ENCODE assay signal across 8 cellular contexts in the genomic region with DNA sequence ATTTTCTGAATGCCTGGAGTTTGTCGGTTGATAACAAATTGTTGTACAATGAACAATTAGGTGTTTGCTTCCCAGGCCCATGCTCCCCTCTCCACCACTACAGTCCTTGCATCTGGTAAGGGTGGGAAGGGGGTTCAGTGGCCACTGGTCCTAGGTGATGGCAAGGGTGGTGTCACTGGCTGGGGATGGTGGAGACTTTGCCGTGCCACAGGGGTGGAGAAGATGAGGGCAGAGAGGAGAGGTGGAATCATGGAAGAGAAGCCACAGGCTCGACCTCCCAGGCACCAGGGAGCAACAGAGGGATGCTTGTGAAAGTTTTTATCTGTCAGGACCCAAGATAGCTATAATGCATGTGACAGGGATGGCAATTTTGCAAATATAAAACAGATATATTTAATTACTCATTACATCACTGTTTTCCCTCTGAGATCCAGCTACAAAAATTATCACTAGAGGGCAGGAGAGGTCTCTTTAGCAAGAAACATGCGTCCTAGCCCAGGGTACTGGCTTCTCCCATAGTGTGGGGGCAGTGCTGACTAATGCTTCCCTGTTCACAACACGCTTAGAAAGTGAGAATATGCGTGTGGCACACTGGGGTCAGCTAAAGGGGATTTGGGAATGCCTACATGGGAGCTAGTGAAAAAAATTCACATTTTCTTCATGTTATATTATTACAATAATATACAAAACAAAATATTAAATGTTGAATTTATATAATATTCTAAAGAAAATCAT. TPM values are rescaled to one million over a fixed set of nuclear protein-coding genes. Genes with fewer than 3 reads are reported as not detected.
A peak's percentile ranks its signal among the peaks of the same experiment; 100 is the strongest.
DNase-seq lines count a peak whose midpoint lies in the region; ATAC-seq and TF ChIP-seq lines count a peak whose summit lies in the region.

No MANE protein-coding gene starts in this region.

- H3K36me3 ChIP-seq in neuronal stem cell (replicated peaks in 1 of 2; ENCODE audit: control insufficient read depth in 2 of 2, insufficient read depth in 2 of 2, low read length in 2 of 2) (no peaks in the 10 kb centered on the region), thoracic aorta (no peaks in the 10 kb centered on the region)

- peak overlapping the region; percentile 61 for H3K18ac ChIP-seq in neuronal stem cell (ENCODE audit: low read length)

- H3K4me2 ChIP-seq in neuronal stem cell (ENCODE audit: insufficient read depth, low read length, poor library complexity, severe bottlenecking) = no peak overlapping the region

- H3K27me3 ChIP-seq in neuronal stem cell (ENCODE audit: control insufficient read depth in 3 of 3, insufficient read depth in 3 of 3, low read depth in 1 of 3, low read length in 3 of 3) = no peaks in the 10 kb centered on the region
- no peaks in the 10 kb centered on the region for H3K27me3 ChIP-seq in thoracic aorta (replicated peaks; ENCODE audit: insufficient read depth)

- no peak overlapping the region for H2BK12ac ChIP-seq in neuronal stem cell (ENCODE audit: low read length)

- H3K27ac ChIP-seq in neuronal stem cell (replicated peaks; ENCODE audit: low read length) = no peak overlapping the region
- no peak overlapping the region for H3K27ac ChIP-seq in thoracic aorta

- H3K9me3 ChIP-seq in neuronal stem cell (replicated peaks in 1 of 2; ENCODE audit: control insufficient read depth in 2 of 2, insufficient read depth in 1 of 2, low read depth in 1 of 2, low read length in 2 of 2) (no peaks in the 10 kb centered on the region), thoracic aorta (no peaks in the 10 kb centered on the region)

- no peak for TF ChIP-seq EP300 in Ishikawa (IDR thresholded peaks at IDR 0.05; ENCODE audit: borderline replicate concordance)

- DNase-seq in GM12864 (ENCODE audit: low read depth) (peak; percentile 35), NOMO-1 treated with dmso at 0.1 percent for 144 hours (lab: John Stamatoyannopoulos, UW; ENCODE audit: unreplicated experiment) (peak; percentile 52), activated T-cell treated with anti-CD3 and anti-CD28 coated beads for 4 hours (peak; percentile 40), fibroblast of the conjunctiva (ENCODE audit: low read depth) (peak; percentile 80), neuronal stem cell (ENCODE audit: low spot score) (peak; percentile 56), thoracic aorta (ENCODE audit: low spot score) (peak; percentile 53)

- ATAC-seq in thoracic aorta (ENCODE audit: insufficient number of reproducible peaks, low FRiP score, low read depth) = no peak
- no peak for ATAC-seq in HG03139 (IDR thresholded peaks at IDR 0.05; ENCODE audit: unreplicated experiment)

- peak overlapping the region; percentile 18 for H2BK15ac ChIP-seq in neuronal stem cell (ENCODE audit: low read length)

- H3K4me3 ChIP-seq in GM12864 (ENCODE audit: low read depth, low read length) (no peak overlapping the region), neuronal stem cell (ENCODE audit: low read length in 2 of 2) (peak overlapping the region in 1 of 2 donors; percentile 15), thoracic aorta (no peak overlapping the region)

- peak overlapping the region; percentile 47 for H4K91ac ChIP-seq in neuronal stem cell (ENCODE audit: low read depth, low read length, poor library complexity)

- H3K79me1 ChIP-seq in neuronal stem cell (ENCODE audit: low read depth, low read length) = no peaks in the 10 kb centered on the region

- H3K4me1 ChIP-seq in neuronal stem cell (ENCODE audit: control insufficient read depth in 2 of 2, insufficient read depth in 1 of 2, low read depth in 1 of 2, low read length in 2 of 2) (no peaks in the 10 kb centered on the region), thoracic aorta (ENCODE audit: control insufficient read depth in 1 of 2, low read depth in 2 of 2) (peaks cover 7 to 19% of the 10 kb centered on the region in 2 donors)

- H3K14ac ChIP-seq in neuronal stem cell (ENCODE audit: low read length) = peak overlapping the region; percentile 10

- TF ChIP-seq RAD21 in Ishikawa (IDR thresholded peaks at IDR 0.05; ENCODE audit: low read depth) = peak; percentile 95

- TF ChIP-seq CTCF in GM12864 (IDR thresholded peaks at IDR 0.05; ENCODE audit: low read depth, low read length, missing control alignments) = peak; percentile 68
- peak; percentile 64 for TF ChIP-seq CTCF in thoracic aorta (IDR thresholded peaks at IDR 0.05)

- H2AFZ ChIP-seq in neuronal stem cell (ENCODE audit: low read length) = peak overlapping the region; percentile 25

- H3K4ac ChIP-seq in neuronal stem cell (ENCODE audit: low read length) = no peak overlapping the region

- H2BK5ac ChIP-seq in neuronal stem cell (ENCODE audit: low read length) = no peak overlapping the region

- H2BK120ac ChIP-seq in neuronal stem cell (ENCODE audit: low read depth, low read length) = no peak overlapping the region

- no peak overlapping the region for H3K23ac ChIP-seq in neuronal stem cell (ENCODE audit: low read depth, low read length, poor library complexity)

- no CpG with 5 or more reads among the region's 6 CpGs for WGBS in neuronal stem cell (ENCODE audit: extremely low coverage in 2 of 2, insufficient read length in 2 of 2, insufficient replicate concordance in 1 of 2), 2 donors

- H3K9ac ChIP-seq in neuronal stem cell (ENCODE audit: low read depth, low read length, poor library complexity) = no peak overlapping the region

- H2AK5ac ChIP-seq in neuronal stem cell (ENCODE audit: low read depth, low read length) = no peak overlapping the region

- H4K8ac ChIP-seq in neuronal stem cell (ENCODE audit: low read depth, low read length) = no peak overlapping the region

TF ChIP-seq in Ishikawa, 13 proteins besides CTCF, POLR2A, EP300 and RAD21:
- no peak for TF ChIP-seq TAF1 (IDR thresholded peaks at IDR 0.05; ENCODE audit: low read depth)
- no peak for TF ChIP-seq CEBPB (IDR thresholded peaks at IDR 0.05)
- no peak for TF ChIP-seq MAX (IDR thresholded peaks at IDR 0.05)
- TF ChIP-seq, protein P1, sequence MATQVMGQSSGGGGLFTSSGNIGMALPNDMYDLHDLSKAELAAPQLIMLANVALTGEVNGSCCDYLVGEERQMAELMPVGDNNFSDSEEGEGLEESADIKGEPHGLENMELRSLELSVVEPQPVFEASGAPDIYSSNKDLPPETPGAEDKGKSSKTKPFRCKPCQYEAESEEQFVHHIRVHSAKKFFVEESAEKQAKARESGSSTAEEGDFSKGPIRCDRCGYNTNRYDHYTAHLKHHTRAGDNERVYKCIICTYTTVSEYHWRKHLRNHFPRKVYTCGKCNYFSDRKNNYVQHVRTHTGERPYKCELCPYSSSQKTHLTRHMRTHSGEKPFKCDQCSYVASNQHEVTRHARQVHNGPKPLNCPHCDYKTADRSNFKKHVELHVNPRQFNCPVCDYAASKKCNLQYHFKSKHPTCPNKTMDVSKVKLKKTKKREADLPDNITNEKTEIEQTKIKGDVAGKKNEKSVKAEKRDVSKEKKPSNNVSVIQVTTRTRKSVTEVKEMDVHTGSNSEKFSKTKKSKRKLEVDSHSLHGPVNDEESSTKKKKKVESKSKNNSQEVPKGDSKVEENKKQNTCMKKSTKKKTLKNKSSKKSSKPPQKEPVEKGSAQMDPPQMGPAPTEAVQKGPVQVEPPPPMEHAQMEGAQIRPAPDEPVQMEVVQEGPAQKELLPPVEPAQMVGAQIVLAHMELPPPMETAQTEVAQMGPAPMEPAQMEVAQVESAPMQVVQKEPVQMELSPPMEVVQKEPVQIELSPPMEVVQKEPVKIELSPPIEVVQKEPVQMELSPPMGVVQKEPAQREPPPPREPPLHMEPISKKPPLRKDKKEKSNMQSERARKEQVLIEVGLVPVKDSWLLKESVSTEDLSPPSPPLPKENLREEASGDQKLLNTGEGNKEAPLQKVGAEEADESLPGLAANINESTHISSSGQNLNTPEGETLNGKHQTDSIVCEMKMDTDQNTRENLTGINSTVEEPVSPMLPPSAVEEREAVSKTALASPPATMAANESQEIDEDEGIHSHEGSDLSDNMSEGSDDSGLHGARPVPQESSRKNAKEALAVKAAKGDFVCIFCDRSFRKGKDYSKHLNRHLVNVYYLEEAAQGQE (IDR thresholded peaks at IDR 0.05; ENCODE audit: low read depth) = no peak
- TF ChIP-seq CREB1 (IDR thresholded peaks at IDR 0.05; ENCODE audit: low read depth) = no peak
- no peak for TF ChIP-seq NFIC (IDR thresholded peaks at IDR 0.05)
- TF ChIP-seq EGR1 (IDR thresholded peaks at IDR 0.05) = no peak
- TF ChIP-seq YY1 (IDR thresholded peaks at IDR 0.05; ENCODE audit: low read depth) = no peak
- no peak for TF ChIP-seq ZBTB7A (IDR thresholded peaks at IDR 0.05; ENCODE audit: low read depth)
- no peak for TF ChIP-seq TCF12 (IDR thresholded peaks at IDR 0.05; ENCODE audit: low read depth)
- TF ChIP-seq TEAD4 (IDR thresholded peaks at IDR 0.05) = no peak
- TF ChIP-seq, protein P2, sequence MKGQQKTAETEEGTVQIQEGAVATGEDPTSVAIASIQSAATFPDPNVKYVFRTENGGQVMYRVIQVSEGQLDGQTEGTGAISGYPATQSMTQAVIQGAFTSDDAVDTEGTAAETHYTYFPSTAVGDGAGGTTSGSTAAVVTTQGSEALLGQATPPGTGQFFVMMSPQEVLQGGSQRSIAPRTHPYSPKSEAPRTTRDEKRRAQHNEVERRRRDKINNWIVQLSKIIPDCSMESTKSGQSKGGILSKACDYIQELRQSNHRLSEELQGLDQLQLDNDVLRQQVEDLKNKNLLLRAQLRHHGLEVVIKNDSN (IDR thresholded peaks at IDR 0.05) = no peak

RNA-seq across cellular contexts. Expression of gene AMPD3, which starts 49.0 kb away (rescaled TPM):
- polyA plus RNA-seq in neuronal stem cell (2013, experiment 1 of 2) = 0.99 TPM
- 1.2 TPM for polyA plus RNA-seq in neuronal stem cell (2013, experiment 2 of 2)
- 10 to 100 TPM in 1 of 2 donors, 1 to 10 TPM in 1; 7.0 to 17.6 TPM for total RNA-seq in thoracic aorta
